11 cellular contexts compared by ENCODE assay signal in the genomic region with DNA sequence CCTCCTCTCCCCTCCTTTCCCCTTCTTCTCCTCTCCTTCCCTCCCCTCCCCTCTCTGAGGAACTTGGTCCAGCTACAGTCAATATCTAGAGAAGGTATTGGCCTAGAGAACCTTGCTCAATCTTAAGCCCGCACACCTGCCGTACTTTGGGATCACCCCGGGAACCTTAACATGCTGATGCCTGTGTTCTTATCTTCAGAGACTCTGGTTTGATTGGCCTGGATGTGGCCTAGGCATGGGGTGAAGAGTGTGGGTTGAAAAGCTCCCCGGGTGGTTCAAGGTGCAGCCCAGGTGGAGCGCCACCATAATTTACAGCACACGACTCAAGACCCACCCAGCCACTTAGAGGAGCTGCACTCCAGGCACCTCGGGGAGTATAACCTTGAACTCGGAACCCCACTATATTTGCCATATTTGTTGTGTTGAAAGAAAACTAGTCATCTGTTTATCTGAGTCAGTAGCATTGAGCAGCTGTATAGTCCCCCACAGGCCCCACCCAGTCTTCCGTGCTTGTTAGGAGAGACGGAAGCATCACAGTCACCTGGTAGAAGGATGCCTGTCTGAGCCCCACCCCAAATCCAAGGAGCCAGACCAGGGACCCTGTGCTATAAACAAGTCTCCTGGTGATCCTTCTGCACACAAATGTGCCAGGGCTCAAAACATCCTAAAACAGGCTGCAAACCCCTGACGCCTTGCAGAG. TPM values are rescaled to one million over a fixed set of nuclear protein-coding genes. Genes with fewer than 3 reads are reported as not detected.
DNase-seq lines count a peak whose midpoint lies in the region; ATAC-seq and TF ChIP-seq lines count a peak whose summit lies in the region.
"Had no signal": no experiment of that assay in that cellular context is flagged by ENCODE, and none has a peak within 500 bp of the region (broad histone marks: within the 10 kb centered on the region; RNA-seq: fewer than 3 reads in every experiment).

No MANE protein-coding gene starts in this region.

- no peaks in the 10 kb centered on the region for H3K27me3 Mint-ChIP-seq in activated CD4-positive, alpha-beta T cell treated with anti-CD3 and anti-CD28 coated beads for 36 hours
- H3K27me3 Mint-ChIP-seq in endodermal cell (ENCODE audit: insufficient read depth) = peaks cover 24% of the 10 kb centered on the region

- H3K27ac Mint-ChIP-seq in activated CD4-positive, alpha-beta T cell treated with anti-CD3 and anti-CD28 coated beads for 36 hours = peak overlapping the region; percentile 100
- no peak overlapping the region for H3K27ac Mint-ChIP-seq in endodermal cell

- peaks cover 17% of the 10 kb centered on the region for H3K36me3 Mint-ChIP-seq in activated CD4-positive, alpha-beta T cell treated with anti-CD3 and anti-CD28 coated beads for 36 hours (ENCODE audit: low read depth)
- no peaks in the 10 kb centered on the region for H3K36me3 Mint-ChIP-seq in endodermal cell (ENCODE audit: low read depth)

- peaks cover 83% of the 10 kb centered on the region for H3K4me1 Mint-ChIP-seq in activated CD4-positive, alpha-beta T cell treated with anti-CD3 and anti-CD28 coated beads for 36 hours
- peaks cover 15% of the 10 kb centered on the region for H3K4me1 Mint-ChIP-seq in endodermal cell

- H3K27me3 ChIP-seq in foreskin keratinocyte = peaks cover 13% of the 10 kb centered on the region
- H3K27me3 ChIP-seq in upper lobe of left lung = no peaks in the 10 kb centered on the region
- peaks cover 21% of the 10 kb centered on the region for H3K27me3 ChIP-seq in endodermal cell (ENCODE audit: control insufficient read depth, insufficient read depth, low read length, poor library complexity, severe bottlenecking)

- ATAC-seq in activated CD4-positive, alpha-beta T cell treated with anti-CD3 and anti-CD28 coated beads for 36 hours = peak; percentile 69
- ATAC-seq in foreskin keratinocyte (peak; percentile 74), upper lobe of left lung (ENCODE audit: low FRiP score in 2 of 2) (no peak), GM21528 (IDR thresholded peaks at IDR 0.05; ENCODE audit: low FRiP score, unreplicated experiment) (no peak), GM21619 (IDR thresholded peaks at IDR 0.05; ENCODE audit: unreplicated experiment) (no peak)

- DNase-seq in activated CD4-positive, alpha-beta T cell treated with anti-CD3 and anti-CD28 coated beads for 36 hours = peak; percentile 86
- DNase-seq in activated CD4-positive, alpha-beta T cell treated with anti-CD3 and anti-CD28 coated beads for 1 hour = no peak
- DNase-seq in activated CD8-positive, alpha-beta memory T cell treated with anti-CD3 and anti-CD28 coated beads, Interleukin-2, amount 50 U/mL, for 48 hours = peak; percentile 79
- DNase-seq in foreskin keratinocyte (peak in 1 of 2 donors; percentile 49), upper lobe of left lung (no peak), endodermal cell (no peak)
- DNase-seq: aorta, H7 had no signal

- POLR2A ChIA-PET in activated CD4-positive, alpha-beta T cell treated with anti-CD3 and anti-CD28 coated beads for 36 hours (lab: Charles Lee) = interaction anchor here (0.5 to 3.1 kb wide), 13 partner anchors 11 to 321 kb away, joined by 3 to 21 read pairs (median 5); a partner anchor contains a TSS

- no peak for TF ChIP-seq POLR2A in upper lobe of left lung (IDR thresholded peaks at IDR 0.05)

- no peak overlapping the region for H3K9ac ChIP-seq in endodermal cell (ENCODE audit: extremely low read depth, low read length, poor library complexity, severe bottlenecking)
- H3K9ac ChIP-seq: parathyroid adenoma had no signal

- WGBS in upper lobe of left lung, 2 donors = 79 to 84% methylated on average over 11 of the region's 11 CpGs
- WGBS in endodermal cell (ENCODE audit: insufficient coverage in 1 of 2, insufficient read length in 1 of 2), 2 experiments = 93 to 95% methylated on average over 9 to 11 of the region's 11 CpGs

- H3K4me1 ChIP-seq in foreskin keratinocyte (peaks cover 14% of the 10 kb centered on the region), upper lobe of left lung (peaks cover 3 to 16% (median 6%) of the 10 kb centered on the region in 4 donors), endodermal cell (ENCODE audit: control insufficient read depth, insufficient read depth, low read length) (peaks cover 4% of the 10 kb centered on the region)
- H3K4me1 ChIP-seq: parathyroid adenoma had no signal

- H3K4me3 Mint-ChIP-seq in activated CD4-positive, alpha-beta T cell treated with anti-CD3 and anti-CD28 coated beads for 36 hours = peak overlapping the region; percentile 67
- H3K4me3 Mint-ChIP-seq in endodermal cell = no peak overlapping the region

- H3K4me3 ChIP-seq in upper lobe of left lung = no peak overlapping the region
- H3K4me3 ChIP-seq in endodermal cell (ENCODE audit: low read length) = no peak overlapping the region

- H3K27ac ChIP-seq in foreskin keratinocyte = peak overlapping the region; percentile 16
- H3K27ac ChIP-seq in upper lobe of left lung = peak overlapping the region in 3 of 4 donors; percentile 53 to 65 (median 55)
- no peak overlapping the region for H3K27ac ChIP-seq in endodermal cell (ENCODE audit: low read depth, low read length)
- H3K27ac ChIP-seq: parathyroid adenoma had no signal

- CTCF ChIA-PET in activated CD4-positive, alpha-beta T cell treated with anti-CD3 and anti-CD28 coated beads for 36 hours (lab: Charles Lee) = interaction anchor here (0.7 to 1.6 kb wide), 7 partner anchors 13 to 169 kb away, joined by 3 to 5 read pairs (median 4); no protein-coding TSS in a partner anchor

- no peak for TF ChIP-seq EP300 in upper lobe of left lung (IDR thresholded peaks at IDR 0.05)

- H3K36me3 ChIP-seq in upper lobe of left lung (no peaks in the 10 kb centered on the region), endodermal cell (ENCODE audit: control insufficient read depth, insufficient read depth, low read length) (no peaks in the 10 kb centered on the region)

- H3K9me3 ChIP-seq in upper lobe of left lung (no peaks in the 10 kb centered on the region), endodermal cell (ENCODE audit: control insufficient read depth, low read length) (no peaks in the 10 kb centered on the region)

- intact Hi-C loops in activated CD4-positive, alpha-beta T cell treated with anti-CD3 and anti-CD28 coated beads for 36 hours (cut with DNase I, micrococcal nuclease) = loop anchor here in 1 of 2 experiments (1.0 kb wide), 3 partner anchors 15 to 47 kb away; no protein-coding TSS in a partner anchor

- TF ChIP-seq CTCF in foreskin keratinocyte (conservative IDR thresholded peaks at IDR 0.05) (no peak), upper lobe of left lung (IDR thresholded peaks at IDR 0.05) (no peak), endodermal cell (conservative IDR thresholded peaks at IDR 0.05) (no peak)

- peaks cover 2% of the 10 kb centered on the region for H3K9me3 Mint-ChIP-seq in activated CD4-positive, alpha-beta T cell treated with anti-CD3 and anti-CD28 coated beads for 36 hours (ENCODE audit: low read depth)
- H3K9me3 Mint-ChIP-seq in endodermal cell = no peaks in the 10 kb centered on the region

RNA-seq across cellular contexts. Expression of a gene that starts 14.4 kb away (rescaled TPM):
- 100 to 1,000 TPM; 168 to 169 TPM for total RNA-seq in activated CD4-positive, alpha-beta T cell treated with anti-CD3 and anti-CD28 coated beads for 36 hours
- total RNA-seq in foreskin keratinocyte (67.2 and 82.1 TPM in 2 replicates), upper lobe of left lung (10 to 100 TPM in 5 of 6 donors, 1 to 10 TPM in 1; 8.0 to 42.4 (median 19.2) TPM), endodermal cell (10 to 100 TPM; 17.9 to 21.9 TPM)
- 89.0 and 105 TPM in 2 replicates for polyA plus RNA-seq in foreskin keratinocyte
- polyA plus RNA-seq in endodermal cell (2013, experiment 1 of 2) = 30.5 TPM
- polyA plus RNA-seq in endodermal cell (2013, experiment 2 of 2) = 27.9 TPM

RNA-seq across cellular contexts. Expression of a gene that starts 35.2 kb away (rescaled TPM):
- total RNA-seq in activated CD4-positive, alpha-beta T cell treated with anti-CD3 and anti-CD28 coated beads for 36 hours = 100 to 1,000 TPM; 103 to 113 TPM
- 0.78 and 0.99 TPM in 2 replicates for total RNA-seq in foreskin keratinocyte
- 0.56 and 0.78 TPM in 2 replicates for polyA plus RNA-seq in foreskin keratinocyte
- 10 to 100 TPM in 2 of 6 donors, 1 to 10 TPM in 4; 2.9 to 29.3 (median 6.6) TPM for total RNA-seq in upper lobe of left lung
- total RNA-seq in endodermal cell = 1 to 10 TPM; 3.6 to 8.2 TPM
- polyA plus RNA-seq in endodermal cell (2013, experiment 1 of 2) = 3.1 TPM
- polyA plus RNA-seq in endodermal cell (2013, experiment 2 of 2) = 2.6 TPM

RNA-seq across cellular contexts. Expression of a gene that starts 48.7 kb away (rescaled TPM):
- total RNA-seq in activated CD4-positive, alpha-beta T cell treated with anti-CD3 and anti-CD28 coated beads for 36 hours = 10 to 100 TPM; 53.5 to 58.3 TPM
- total RNA-seq in foreskin keratinocyte (44.8 and 46.2 TPM in 2 replicates), upper lobe of left lung (10 to 100 TPM; 11.4 to 56.8 (median 40.1) TPM), endodermal cell (10 to 100 TPM; 21.8 to 52.7 TPM)
- 21.5 and 25.9 TPM in 2 replicates for polyA plus RNA-seq in foreskin keratinocyte
- polyA plus RNA-seq in endodermal cell (2013, experiment 1 of 2) = 29.3 TPM
- polyA plus RNA-seq in endodermal cell (2013, experiment 2 of 2) = 28.7 TPM

Comparison
In these comparisons a context has a peak if more than half of its experiments do, and no peak if none do; other contexts are left out.
1. DNase-seq: peak in activated CD4-positive, alpha-beta T cell treated with anti-CD3 and anti-CD28 coated beads for 36 hours (single experiment) and activated CD8-positive, alpha-beta memory T cell treated with anti-CD3 and anti-CD28 coated beads, Interleukin-2, amount 50 U/mL, for 48 hours (single experiment); none in activated CD4-positive, alpha-beta T cell treated with anti-CD3 and anti-CD28 coated beads for 1 hour (single experiment), upper lobe of left lung (0 of 2) and endodermal cell (single experiment).
2. ATAC-seq: peak in activated CD4-positive, alpha-beta T cell treated with anti-CD3 and anti-CD28 coated beads for 36 hours (single experiment) and foreskin keratinocyte (single experiment); none in upper lobe of left lung (0 of 2), GM21528 (single experiment) and GM21619 (single experiment).